Comparison of ENCODE assay signal across 18 cellular contexts in the genomic region with DNA sequence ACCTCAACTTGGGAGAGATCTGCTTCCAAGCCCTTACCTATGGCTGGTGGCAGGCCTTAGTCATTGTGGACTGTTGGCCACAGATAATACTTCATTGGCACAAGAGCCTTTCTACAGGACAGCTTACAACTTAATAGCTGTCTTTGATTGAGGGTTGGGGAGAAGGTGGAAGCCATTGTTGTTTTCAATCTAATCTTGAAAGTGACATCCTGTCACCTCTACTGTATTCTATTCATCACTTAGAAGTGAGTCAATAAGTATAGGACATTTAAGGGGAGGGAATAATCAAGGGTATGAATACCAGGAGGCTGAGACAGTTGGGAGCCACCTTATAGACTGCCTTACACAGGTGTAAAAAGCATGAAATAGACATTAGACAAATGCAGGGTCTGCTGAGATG.
"Had no signal": no experiment of that assay in that cellular context is flagged by ENCODE, and none has a peak within 500 bp of the region (broad histone marks: within the 10 kb centered on the region; RNA-seq: fewer than 3 reads in every experiment).

No MANE protein-coding gene starts in this region.

- H3K27ac ChIP-seq: SJSA1, SK-N-MC had no signal

- H3K36me3 ChIP-seq: MG63, SJSA1 had no signal

- H3K9me3 ChIP-seq: MG63, SJSA1 had no signal

- H3K4me1 ChIP-seq: SJSA1 had no signal

- H3K4me3 ChIP-seq: MG63, SJSA1, SK-N-MC had no signal

- H3K27me3 ChIP-seq: MG63, SJSA1 had no signal

- DNase-seq: KBM-7, MG63, NCI-H1092 treated with DMSO at 0.1 percent for 48 hours, NCI-H1436 treated with DMSO at 0.1 percent for 48 hours, NCI-H1694, NCI-H187 treated with DMSO at 0.1 percent for 48 hours, NCI-H2029 treated with DMSO at 0.1 percent for 48 hours, NCI-H2171 treated with DMSO at 0.1 percent for 48 hours, NCI-H226, NCI-H446, NCI-H510A, NCI-H524 treated with DMSO at 0.1 percent for 48 hours, NCI-H774, Right ventricle myocardium superior, RPMI8226, SIG-M5 had no signal
